ENCODE assay signal across 1 cellular context in genomic region chr15:63155486-63155885, GRCh38.
TF ChIP-seq lines count a peak whose summit lies in the region.

No MANE protein-coding gene starts in this region.

TF ChIP-seq in A549, 52 proteins besides CTCF, POLR2A, EP300 and RAD21:
- TF ChIP-seq USF2 (IDR thresholded peaks at IDR 0.05) = no peak
- no peak for TF ChIP-seq HOXA7 (CRISPR knock-in tag; IDR thresholded peaks at IDR 0.05)
- no peak for TF ChIP-seq TP53 (CRISPR knock-in tag; IDR thresholded peaks at IDR 0.05)
- TF ChIP-seq RCOR1 (IDR thresholded peaks at IDR 0.05; ENCODE audit: low read depth, low read length) = no peak
- no peak for TF ChIP-seq RNF2 (IDR thresholded peaks at IDR 0.05; ENCODE audit: borderline replicate concordance, low read depth)
- TF ChIP-seq SREBF2 (IDR thresholded peaks at IDR 0.05) = no peak
- TF ChIP-seq HMGXB4 (CRISPR knock-in tag; IDR thresholded peaks at IDR 0.05; ENCODE audit: borderline replicate concordance) = no peak
- TF ChIP-seq FOXS1 (CRISPR knock-in tag; IDR thresholded peaks at IDR 0.05) = no peak
- TF ChIP-seq ZC3H11A (IDR thresholded peaks at IDR 0.05) = no peak
- no peak for TF ChIP-seq ZNF302 (CRISPR knock-in tag; IDR thresholded peaks at IDR 0.05)
- TF ChIP-seq TFCP2L1 (CRISPR knock-in tag; IDR thresholded peaks at IDR 0.05) = no peak
- no peak for TF ChIP-seq FOSL2 (IDR thresholded peaks at IDR 0.05)
- TF ChIP-seq FOSL2 (CRISPR knock-in tag; IDR thresholded peaks at IDR 0.05) = no peak
- no peak for TF ChIP-seq HDAC2 (IDR thresholded peaks at IDR 0.05)
- no peak for TF ChIP-seq SMC3 (IDR thresholded peaks at IDR 0.05)
- TF ChIP-seq ATOH8 (CRISPR knock-in tag; IDR thresholded peaks at IDR 0.05; ENCODE audit: low read depth) = no peak
- TF ChIP-seq NFE2L2 (conservative IDR thresholded peaks at IDR 0.05; ENCODE audit: low read length) = no peak
TF ChIP-seq in A549: peak in this region for 0.
